ENCODE assay signal across 8 cellular contexts in the genomic region with DNA sequence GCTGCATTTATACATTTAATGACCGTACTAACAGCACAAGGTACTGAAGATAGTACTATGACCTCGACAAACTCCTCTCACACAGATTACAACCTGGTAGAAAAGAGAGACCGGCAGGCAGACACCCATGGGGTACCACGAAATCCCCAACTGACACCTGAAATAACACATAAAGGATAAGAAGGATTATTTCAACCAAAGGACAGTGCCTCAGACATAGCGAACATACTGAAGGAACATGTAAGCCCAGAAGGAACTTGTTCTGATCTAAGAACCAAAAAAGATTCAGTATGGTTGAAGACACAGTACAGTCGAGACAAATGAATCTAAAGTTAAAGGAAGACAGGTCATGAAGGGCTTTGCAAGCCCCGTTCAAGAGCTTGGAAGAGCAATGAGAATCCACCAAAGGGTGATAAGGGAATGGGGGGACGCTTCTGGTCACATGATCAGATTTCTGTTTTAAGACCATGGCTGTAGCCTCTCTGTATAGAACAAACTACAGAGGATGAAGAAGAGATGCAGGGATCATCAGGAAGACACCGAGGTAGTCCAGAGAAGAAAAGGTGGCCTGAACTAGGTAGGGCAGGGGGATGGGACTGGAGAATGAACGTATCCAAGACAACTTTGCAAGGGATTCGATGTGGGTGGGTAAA. TPM values are rescaled to one million over a fixed set of nuclear protein-coding genes. Genes with fewer than 3 reads are reported as not detected.
A peak's percentile ranks its signal among the peaks of the same experiment; 100 is the strongest.
DNase-seq lines count a peak whose midpoint lies in the region; ATAC-seq, FAIRE-seq and TF ChIP-seq lines count a peak whose summit lies in the region.

No MANE protein-coding gene starts in this region.

- H3K27ac ChIP-seq in CD8-positive, alpha-beta T cell (ENCODE audit: low read depth, low read length): peak overlapping the region; percentile 86
- H3K27ac ChIP-seq in OCI-LY3 (ENCODE audit: low read length): peak overlapping the region; percentile 68; the same call in 1 of the 2 replicates
- H3K27ac ChIP-seq in effector memory CD4-positive, alpha-beta T cell (ENCODE audit: insufficient read depth, low read length, poor library complexity, severe bottlenecking): peak overlapping the region; percentile 94
- peak overlapping the region; percentile 81 for H3K27ac ChIP-seq in neural cell (ENCODE audit: low read length)

- H2AFZ ChIP-seq in OCI-LY3 (ENCODE audit: low read depth, low read length) (no peak overlapping the region), neural cell (ENCODE audit: low read depth, low read length) (peak overlapping the region; percentile 41)

- no peaks in the 10 kb centered on the region for H3K27me3 ChIP-seq in CD8-positive, alpha-beta T cell (ENCODE audit: insufficient read depth, low read length)
- no peaks in the 10 kb centered on the region for H3K27me3 ChIP-seq in OCI-LY3 (ENCODE audit: low read depth, low read length)
- no peaks in the 10 kb centered on the region for H3K27me3 ChIP-seq in effector memory CD4-positive, alpha-beta T cell (replicated peaks; ENCODE audit: control insufficient read depth, insufficient read depth, low read length, poor library complexity, severe bottlenecking)
- H3K27me3 ChIP-seq in neural cell (ENCODE audit: insufficient read depth, low read depth, low read length): no peaks in the 10 kb centered on the region

- H3K36me3 ChIP-seq in CD8-positive, alpha-beta T cell (ENCODE audit: insufficient read depth, low read length): peaks cover 4% of the 10 kb centered on the region
- H3K36me3 ChIP-seq in OCI-LY3 (replicated peaks; ENCODE audit: low read depth, low read length) (peaks cover 17% of the 10 kb centered on the region), neural cell (ENCODE audit: insufficient read depth, low read length) (no peaks in the 10 kb centered on the region)
- H3K36me3 ChIP-seq in effector memory CD4-positive, alpha-beta T cell (ENCODE audit: control insufficient read depth, insufficient read depth, low read length): peaks cover under 1% of the 10 kb centered on the region

- H3K9ac ChIP-seq in OCI-LY3 (ENCODE audit: low read length) (peak overlapping the region; percentile 89), neural cell (ENCODE audit: low read length) (peak overlapping the region; percentile 94)

- no peak for ATAC-seq in CD8-positive, alpha-beta T cell
- no peak for ATAC-seq in GM21723 (IDR thresholded peaks at IDR 0.05; ENCODE audit: unreplicated experiment)

- no peak for TF ChIP-seq POLR2A in H54 (IDR thresholded peaks at IDR 0.05; ENCODE audit: low read depth, low read length)

- H3K9me3 Mint-ChIP-seq in CD8-positive, alpha-beta T cell: no peaks in the 10 kb centered on the region

- CTCF ChIA-PET in CD8-positive, alpha-beta T cell (lab: Charles Lee): no interaction called here

- no peaks in the 10 kb centered on the region for H3K9me2 ChIP-seq in neural cell (ENCODE audit: insufficient read depth, low read length)

- H3K27ac Mint-ChIP-seq in CD8-positive, alpha-beta T cell: peak overlapping the region; percentile 88

- no peak for TF ChIP-seq EP300 in neural cell (conservative IDR thresholded peaks at IDR 0.05; ENCODE audit: poor library complexity, severe bottlenecking)

- no peaks in the 10 kb centered on the region for H3K9me3 ChIP-seq in CD8-positive, alpha-beta T cell (ENCODE audit: low read length)
- H3K9me3 ChIP-seq in OCI-LY3 (ENCODE audit: insufficient read depth, low read length): no peaks in the 10 kb centered on the region
- H3K9me3 ChIP-seq in effector memory CD4-positive, alpha-beta T cell (ENCODE audit: control insufficient read depth, low read length): no peaks in the 10 kb centered on the region
- no peaks in the 10 kb centered on the region for H3K9me3 ChIP-seq in neural cell (ENCODE audit: low read length)

- peaks cover 61% of the 10 kb centered on the region for H3K79me2 ChIP-seq in OCI-LY3 (ENCODE audit: low read length)
- H3K79me2 ChIP-seq in neural cell (replicated peaks; ENCODE audit: insufficient read depth, low read length): peaks cover 31% of the 10 kb centered on the region

- H3K4me3 Mint-ChIP-seq in CD8-positive, alpha-beta T cell: peak overlapping the region; percentile 89

- intact Hi-C loops in CD8-positive, alpha-beta T cell (cut with DNase I, micrococcal nuclease): loop anchor here (2.0 to 5.0 kb wide), 7 partner anchors 212 to 1262 kb away; a partner anchor contains a TSS

- H3K4me2 ChIP-seq in OCI-LY3 (ENCODE audit: low read length): peak overlapping the region; percentile 95
- peak overlapping the region; percentile 99 for H3K4me2 ChIP-seq in neural cell (ENCODE audit: low read length)

- peaks cover 20% of the 10 kb centered on the region for H4K20me1 ChIP-seq in OCI-LY3 (ENCODE audit: insufficient read depth, low read length)
- no peaks in the 10 kb centered on the region for H4K20me1 ChIP-seq in neural cell (ENCODE audit: insufficient read depth)

- peaks cover 39% of the 10 kb centered on the region for H3K4me1 ChIP-seq in CD8-positive, alpha-beta T cell (ENCODE audit: insufficient read depth, low read length)
- peaks cover 38% of the 10 kb centered on the region for H3K4me1 ChIP-seq in OCI-LY3 (ENCODE audit: low read length)
- H3K4me1 ChIP-seq in effector memory CD4-positive, alpha-beta T cell (ENCODE audit: control insufficient read depth, insufficient read depth, low read length, poor library complexity, severe bottlenecking): peaks cover 7% of the 10 kb centered on the region

- TF ChIP-seq RAD21 in neural cell (conservative IDR thresholded peaks at IDR 0.05): no peak

- DNase-seq in CD8-positive, alpha-beta T cell: no peak
- DNase-seq in effector memory CD4-positive, alpha-beta T cell: no peak
- no peak for DNase-seq in 8988T
- no peak for DNase-seq in NCI-H1105 (lab: John Stamatoyannopoulos, UW)
- no peak for DNase-seq in H54 (ENCODE audit: insufficient read length, low spot score)

- no peaks in the 10 kb centered on the region for H3F3A ChIP-seq in neural cell (ENCODE audit: insufficient read depth, low read length, poor library complexity, severe bottlenecking)

- no peak for FAIRE-seq in H54 (lab: Jason Lieb, UNC)

- H3K4me1 Mint-ChIP-seq in CD8-positive, alpha-beta T cell (ENCODE audit: low read depth): peaks cover 58% of the 10 kb centered on the region

- H3K36me3 Mint-ChIP-seq in CD8-positive, alpha-beta T cell: peaks cover 28% of the 10 kb centered on the region

- no peaks in the 10 kb centered on the region for H3K27me3 Mint-ChIP-seq in CD8-positive, alpha-beta T cell (ENCODE audit: low read depth)

- POLR2A ChIA-PET in CD8-positive, alpha-beta T cell (lab: Charles Lee): interaction anchor here (0.6 to 1.2 kb wide), 2 partner anchors 14 to 263 kb away, joined by 3 read pairs; no protein-coding TSS in a partner anchor

- no peak for TF ChIP-seq CTCF in CD8-positive, alpha-beta T cell (IDR thresholded peaks at IDR 0.05)
- TF ChIP-seq CTCF in OCI-LY3 (IDR thresholded peaks at IDR 0.05; ENCODE audit: low read depth, low read length): no peak
- TF ChIP-seq CTCF in neural cell (IDR thresholded peaks at IDR 0.05; ENCODE audit: poor library complexity, severe bottlenecking): no peak

- peak overlapping the region; percentile 87 for H3K4me3 ChIP-seq in CD8-positive, alpha-beta T cell (ENCODE audit: low read depth, low read length)
- peak overlapping the region; percentile 97 for H3K4me3 ChIP-seq in OCI-LY3 (ENCODE audit: low read length)
- peak overlapping the region; percentile 94 for H3K4me3 ChIP-seq in effector memory CD4-positive, alpha-beta T cell (ENCODE audit: insufficient read depth, low read depth, low read length, poor library complexity, severe bottlenecking)
- H3K4me3 ChIP-seq in neural cell (ENCODE audit: low read length): peak overlapping the region; percentile 100

TF ChIP-seq in neural cell, 6 proteins besides CTCF, POLR2A, EP300 and RAD21:
- TF ChIP-seq, protein P1, sequence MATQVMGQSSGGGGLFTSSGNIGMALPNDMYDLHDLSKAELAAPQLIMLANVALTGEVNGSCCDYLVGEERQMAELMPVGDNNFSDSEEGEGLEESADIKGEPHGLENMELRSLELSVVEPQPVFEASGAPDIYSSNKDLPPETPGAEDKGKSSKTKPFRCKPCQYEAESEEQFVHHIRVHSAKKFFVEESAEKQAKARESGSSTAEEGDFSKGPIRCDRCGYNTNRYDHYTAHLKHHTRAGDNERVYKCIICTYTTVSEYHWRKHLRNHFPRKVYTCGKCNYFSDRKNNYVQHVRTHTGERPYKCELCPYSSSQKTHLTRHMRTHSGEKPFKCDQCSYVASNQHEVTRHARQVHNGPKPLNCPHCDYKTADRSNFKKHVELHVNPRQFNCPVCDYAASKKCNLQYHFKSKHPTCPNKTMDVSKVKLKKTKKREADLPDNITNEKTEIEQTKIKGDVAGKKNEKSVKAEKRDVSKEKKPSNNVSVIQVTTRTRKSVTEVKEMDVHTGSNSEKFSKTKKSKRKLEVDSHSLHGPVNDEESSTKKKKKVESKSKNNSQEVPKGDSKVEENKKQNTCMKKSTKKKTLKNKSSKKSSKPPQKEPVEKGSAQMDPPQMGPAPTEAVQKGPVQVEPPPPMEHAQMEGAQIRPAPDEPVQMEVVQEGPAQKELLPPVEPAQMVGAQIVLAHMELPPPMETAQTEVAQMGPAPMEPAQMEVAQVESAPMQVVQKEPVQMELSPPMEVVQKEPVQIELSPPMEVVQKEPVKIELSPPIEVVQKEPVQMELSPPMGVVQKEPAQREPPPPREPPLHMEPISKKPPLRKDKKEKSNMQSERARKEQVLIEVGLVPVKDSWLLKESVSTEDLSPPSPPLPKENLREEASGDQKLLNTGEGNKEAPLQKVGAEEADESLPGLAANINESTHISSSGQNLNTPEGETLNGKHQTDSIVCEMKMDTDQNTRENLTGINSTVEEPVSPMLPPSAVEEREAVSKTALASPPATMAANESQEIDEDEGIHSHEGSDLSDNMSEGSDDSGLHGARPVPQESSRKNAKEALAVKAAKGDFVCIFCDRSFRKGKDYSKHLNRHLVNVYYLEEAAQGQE (IDR thresholded peaks at IDR 0.05; ENCODE audit: borderline replicate concordance): no peak
- TF ChIP-seq MXI1 (conservative IDR thresholded peaks at IDR 0.05; ENCODE audit: poor library complexity, severe bottlenecking): no peak
- no peak for TF ChIP-seq SMC3 (conservative IDR thresholded peaks at IDR 0.05; ENCODE audit: poor library complexity)
- no peak for TF ChIP-seq TAF1 (IDR thresholded peaks at IDR 0.05; ENCODE audit: low read depth)
TF ChIP-seq in neural cell: peak in this region for 0.

RNA-seq across cellular contexts. Expression of a gene that starts 0.9 kb away (rescaled TPM):
- total RNA-seq in CD8-positive, alpha-beta T cell: 10 to 100 TPM; 35.5 to 40.3 TPM
- 78.8 and 84.0 TPM in 2 replicates for polyA plus RNA-seq in neural cell
- polyA minus RNA-seq in neural cell: 77.2 and 86.6 TPM in 2 replicates

RNA-seq across cellular contexts. Expression of a gene that starts 26.3 kb away (rescaled TPM):
- 10 to 100 TPM; 53.7 to 53.8 TPM for total RNA-seq in CD8-positive, alpha-beta T cell
- polyA plus RNA-seq in neural cell: 12.0 and 17.0 TPM in 2 replicates
- 12.2 and 16.8 TPM in 2 replicates for polyA minus RNA-seq in neural cell
